ENCODE assay signal across 10 cellular contexts in genomic region chr15:101068961-101069734, GRCh38.
DNase-seq lines count a peak whose midpoint lies in the region; ATAC-seq and TF ChIP-seq lines count a peak whose summit lies in the region.
"Had no signal": no experiment of that assay in that cellular context is flagged by ENCODE, and none has a peak within 500 bp of the region (broad histone marks: within the 10 kb centered on the region; RNA-seq: fewer than 3 reads in every experiment).

No MANE protein-coding gene starts in this region.

- peak overlapping the region; percentile 2 for H2BK12ac ChIP-seq in H9 (ENCODE audit: insufficient read length, low read depth, low read length)

- POLR2A ChIA-PET in OCI-LY7 (lab: Charles Lee) = no interaction called here

- CTCF ChIA-PET in OCI-LY7 (lab: Charles Lee; ENCODE audit: unreplicated experiment) = no interaction called here

- H3K9me2 ChIP-seq in hepatocyte (replicated peaks; ENCODE audit: insufficient read depth) = no peaks in the 10 kb centered on the region
- no peaks in the 10 kb centered on the region for H3K9me2 ChIP-seq in OCI-LY7 (ENCODE audit: insufficient read depth, low read length)

- H2BK15ac ChIP-seq in H9 (ENCODE audit: low read depth, low read length) = no peak overlapping the region

- peak overlapping the region; percentile 80 for H3K27ac ChIP-seq in H9 (ENCODE audit: insufficient read length, low read depth, low read length)
- peak overlapping the region; percentile 88 for H3K27ac ChIP-seq in hepatocyte
- H3K27ac ChIP-seq in OCI-LY7 (ENCODE audit: low read depth, low read length, poor library complexity, severe bottlenecking) = no peak overlapping the region

- peaks cover 64 to 72% of the 10 kb centered on the region in 2 experiments for H3K4me1 Mint-ChIP-seq in H9

- in situ Hi-C loops in astrocyte of the spinal cord (cut with HindIII; ENCODE audit: low sequenced_read_pairs) = no loop called here

- H3K9ac ChIP-seq in H9 (ENCODE audit: extremely low read depth, insufficient read length, low read length) = peak overlapping the region; percentile 23

- BruUV-seq in OCI-LY7 (replicated peaks; lab: Mats Ljungman, UMichigan) = no TSS peak

- H2BK120ac ChIP-seq in H9 (ENCODE audit: low read depth, low read length, poor library complexity, severe bottlenecking) = no peak overlapping the region

- peak overlapping the region; percentile 89 for H3K14ac ChIP-seq in H9 (ENCODE audit: insufficient read depth, low read length)

- H4K8ac ChIP-seq in H9 (replicated peaks; ENCODE audit: insufficient read length, low read depth, low read length) = no peak overlapping the region

- peak overlapping the region; percentile 65 for H2BK20ac ChIP-seq in H9 (ENCODE audit: low read depth, low read length, poor library complexity, severe bottlenecking)

- H3K36me3 ChIP-seq in hepatocyte (replicated peaks; ENCODE audit: insufficient read depth, low read depth) = no peaks in the 10 kb centered on the region
- H3K36me3 ChIP-seq in OCI-LY7 (ENCODE audit: insufficient read depth, low read length) = peaks cover 84% of the 10 kb centered on the region

- no CpG with 5 or more reads among the region's 15 CpGs for WGBS in H9 (ENCODE audit: extremely low coverage, insufficient read length, low lambda C conversion rate)
- 36% methylated on average over 15 of the region's 15 CpGs for WGBS in hepatocyte (ENCODE audit: low lambda C conversion rate, missing lambda C conversion rate)

- peaks cover 20 to 32% of the 10 kb centered on the region in 2 experiments for H3K9me3 Mint-ChIP-seq in H9
- H3K9me3 Mint-ChIP-seq: activated CD4-positive, alpha-beta memory T cell treated with anti-CD3 and anti-CD28 coated beads for 36 hours; stimulated activated memory B cell treated with anti-CD40 and anti-IgM and Interleukin-4, amounts not matched to agents 10 μg/mL and 1 μg/mL and 100 μg/mL, for 72 hours had no signal

- H3K79me2 ChIP-seq in H9 (ENCODE audit: insufficient read depth, low read length) (no peaks in the 10 kb centered on the region), hepatocyte (no peaks in the 10 kb centered on the region), OCI-LY7 (ENCODE audit: insufficient read depth, low read depth, low read length) (no peaks in the 10 kb centered on the region)

- H3T11ph ChIP-seq in H9 (ENCODE audit: low read length) = no peak overlapping the region

- peak; percentile 66 for TF ChIP-seq CTCF in H9 (conservative IDR thresholded peaks at IDR 0.05)
- TF ChIP-seq CTCF in astrocyte of the spinal cord (IDR thresholded peaks at IDR 0.05; ENCODE audit: low read depth, low read length) = peak; percentile 14
- peak; percentile 21 for TF ChIP-seq CTCF in hepatocyte (IDR thresholded peaks at IDR 0.05; ENCODE audit: poor library complexity)
- TF ChIP-seq CTCF in OCI-LY7 (conservative IDR thresholded peaks at IDR 0.05; ENCODE audit: low read length) = no peak

- no peaks in the 10 kb centered on the region for H3K79me1 ChIP-seq in H9 (ENCODE audit: insufficient read depth, low read depth, low read length, poor library complexity, severe bottlenecking)

- H3K23me2 ChIP-seq in H9 (ENCODE audit: insufficient read length, low read depth, low read length, poor library complexity, severe bottlenecking) = peaks cover 4% of the 10 kb centered on the region

- H3K4me3 ChIP-seq in astrocyte of the spinal cord (ENCODE audit: low read depth, low read length) (no peak overlapping the region), hepatocyte (no peak overlapping the region), OCI-LY7 (ENCODE audit: low read depth, low read length, poor library complexity, severe bottlenecking) (no peak overlapping the region)

- intact Hi-C loops in sciatic nerve (cut with DNase I) (no loop called here), OCI-LY7 (cut with micrococcal nuclease; ENCODE audit: unreplicated experiment) (no loop called here)

- peak; percentile 41 for ATAC-seq in sciatic nerve
- ATAC-seq: stimulated activated memory B cell treated with anti-CD40 and anti-IgM and Interleukin-4, amounts not matched to agents 10 μg/mL and 1 μg/mL and 100 μg/mL, for 72 hours had no signal

- H3K4me1 ChIP-seq in H9 (ENCODE audit: insufficient read depth, low read length) (peaks cover 20% of the 10 kb centered on the region), hepatocyte (ENCODE audit: insufficient read depth) (peaks cover 24% of the 10 kb centered on the region), OCI-LY7 (ENCODE audit: insufficient read depth, low read length, poor library complexity, severe bottlenecking) (no peaks in the 10 kb centered on the region)

- no peak overlapping the region for H4K91ac ChIP-seq in H9 (ENCODE audit: insufficient read length, low read depth, low read length)

- DNase-seq in H9 = peak; percentile 96
- DNase-seq in astrocyte of the spinal cord (ENCODE audit: low read depth, low spot score) = peak; percentile 28
- peak; percentile 28 for DNase-seq in hepatocyte (ENCODE audit: low spot score)
- DNase-seq in sciatic nerve (ENCODE audit: low spot score) = no peak
- no peak for DNase-seq in NCI-H1105 (lab: John Stamatoyannopoulos, UW)
- no peak for DNase-seq in kidney glomerular epithelial cell (lab: John Stamatoyannopoulos, UW)
- no peak for DNase-seq in NCI-H2081 (lab: John Stamatoyannopoulos, UW)
- DNase-seq in OCI-LY7 (ENCODE audit: low spot score) = no peak
- DNase-seq: activated CD4-positive, alpha-beta memory T cell treated with anti-CD3 and anti-CD28 coated beads for 36 hours had no signal

- peaks cover 5% of the 10 kb centered on the region for H3K27me3 Mint-ChIP-seq in H9 (ENCODE audit: low read depth)
- H3K27me3 Mint-ChIP-seq: stimulated activated memory B cell treated with anti-CD40 and anti-IgM and Interleukin-4, amounts not matched to agents 10 μg/mL and 1 μg/mL and 100 μg/mL, for 72 hours had no signal

- no peak overlapping the region for H3K23ac ChIP-seq in H9 (ENCODE audit: insufficient read length, low read depth, low read length)

- H3K27me3 ChIP-seq in H9 (ENCODE audit: insufficient read depth, low read length) (no peaks in the 10 kb centered on the region), hepatocyte (no peaks in the 10 kb centered on the region)

- H3K56ac ChIP-seq in H9 (ENCODE audit: insufficient read length, low read depth, low read length) = no peak overlapping the region

- peak overlapping the region; percentile 30 to 71 for H3K4me3 Mint-ChIP-seq in H9
- H3K4me3 Mint-ChIP-seq: activated CD4-positive, alpha-beta memory T cell treated with anti-CD3 and anti-CD28 coated beads for 36 hours; stimulated activated memory B cell treated with anti-CD40 and anti-IgM and Interleukin-4, amounts not matched to agents 10 μg/mL and 1 μg/mL and 100 μg/mL, for 72 hours had no signal

- H3K27ac Mint-ChIP-seq in H9 = peak overlapping the region; percentile 96 to 98 (median 97)
- H3K27ac Mint-ChIP-seq: activated CD4-positive, alpha-beta memory T cell treated with anti-CD3 and anti-CD28 coated beads for 36 hours had no signal

- H2BK5ac ChIP-seq in H9 (ENCODE audit: insufficient read length, low read length) = peak overlapping the region; percentile 56

- H4K5ac ChIP-seq in H9 (ENCODE audit: insufficient read length, low read depth, low read length) = no peak overlapping the region

- H3K36me3 Mint-ChIP-seq in H9 (ENCODE audit: insufficient read depth in 1 of 3, low read depth in 3 of 3) = peaks cover 13 to 22% (median 19%) of the 10 kb centered on the region in 3 experiments
- H3K36me3 Mint-ChIP-seq: activated CD4-positive, alpha-beta memory T cell treated with anti-CD3 and anti-CD28 coated beads for 36 hours had no signal

- H3K4ac ChIP-seq in H9 (ENCODE audit: low read depth, low read length) = peak overlapping the region; percentile 80

- H4K20me1 ChIP-seq in H9 (ENCODE audit: control insufficient read depth, insufficient read depth, insufficient read length) (no peaks in the 10 kb centered on the region), hepatocyte (ENCODE audit: insufficient read depth, poor library complexity, severe bottlenecking) (no peaks in the 10 kb centered on the region), OCI-LY7 (ENCODE audit: insufficient read depth, low read length) (no peaks in the 10 kb centered on the region)

- H2AK5ac ChIP-seq in H9 (ENCODE audit: insufficient read length, low read length) = peak overlapping the region; percentile 42

- H3K18ac ChIP-seq in H9 (ENCODE audit: insufficient read length, low read depth, low read length) = peak overlapping the region; percentile 91

- H3K9me3 ChIP-seq in H9 (ENCODE audit: control insufficient read depth, low read depth, low read length) (no peaks in the 10 kb centered on the region), hepatocyte (ENCODE audit: low read depth) (no peaks in the 10 kb centered on the region), OCI-LY7 (ENCODE audit: low read length) (no peaks in the 10 kb centered on the region)

- H2AFZ ChIP-seq in H9 (ENCODE audit: low read length) = no peak overlapping the region
- H2AFZ ChIP-seq in hepatocyte = no peak overlapping the region
- H2AFZ ChIP-seq in OCI-LY7 (ENCODE audit: low read length) = no peak overlapping the region

- H3K4me2 ChIP-seq in H9 (ENCODE audit: insufficient read depth, insufficient read length, low read length) = no peak overlapping the region
- H3K4me2 ChIP-seq in hepatocyte = no peak overlapping the region
- no peak overlapping the region for H3K4me2 ChIP-seq in OCI-LY7 (ENCODE audit: low read length)

Comparison
In these comparisons a context has a peak if more than half of its experiments do, and no peak if none do; other contexts are left out.
1. DNase-seq: peak in H9 (single experiment), astrocyte of the spinal cord (single experiment) and hepatocyte (single experiment); none in sciatic nerve (single experiment), NCI-H1105 (single experiment), kidney glomerular epithelial cell (single experiment), NCI-H2081 (0 of 2) and OCI-LY7 (single experiment).